Comparison of ENCODE assay signal across 8 cellular contexts in genomic region chr6:2764610-2765165, GRCh38. TPM values are rescaled to one million over a fixed set of nuclear protein-coding genes. Genes with fewer than 3 reads are reported as not detected.
DNase-seq lines count a peak whose midpoint lies in the region; ATAC-seq and TF ChIP-seq lines count a peak whose summit lies in the region.

No MANE protein-coding gene starts in this region.

- POLR2A ChIA-PET in activated CD8-positive, alpha-beta T cell treated with anti-CD3 and anti-CD28 coated beads, Interleukin-2, amount 10 ng/mL, durations not matched to agents 7 days and 5 days (lab: Charles Lee): interaction anchor here (1.1 to 1.9 kb wide), 7 partner anchors 8 to 301 kb away, joined by 3 to 7 read pairs (median 5); partner anchors contain the start of genes MYLK4 and SERPINB1

- H3K4me1 Mint-ChIP-seq in activated CD8-positive, alpha-beta T cell treated with anti-CD3 and anti-CD28 coated beads, Interleukin-2, amount 10 ng/mL, durations not matched to agents 7 days and 5 days (ENCODE audit: low read depth): peaks cover 49% of the 10 kb centered on the region
- H3K4me1 Mint-ChIP-seq in endothelial cell (ENCODE audit: unreplicated experiment): peaks cover 25% of the 10 kb centered on the region

- H3K4me3 Mint-ChIP-seq in activated CD8-positive, alpha-beta T cell treated with anti-CD3 and anti-CD28 coated beads, Interleukin-2, amount 10 ng/mL, durations not matched to agents 7 days and 5 days: peak overlapping the region; percentile 92
- H3K4me3 Mint-ChIP-seq in endothelial cell (ENCODE audit: unreplicated experiment): peak overlapping the region; percentile 93

- H3K27me3 Mint-ChIP-seq in activated CD8-positive, alpha-beta T cell treated with anti-CD3 and anti-CD28 coated beads, Interleukin-2, amount 10 ng/mL, durations not matched to agents 7 days and 5 days (ENCODE audit: low read depth): no peaks in the 10 kb centered on the region
- peaks cover 6% of the 10 kb centered on the region for H3K27me3 Mint-ChIP-seq in endothelial cell (ENCODE audit: unreplicated experiment)

- H3K4me3 ChIP-seq in mucosa of descending colon: peak overlapping the region; percentile 87

- peak overlapping the region; percentile 97 for H3K27ac Mint-ChIP-seq in activated CD8-positive, alpha-beta T cell treated with anti-CD3 and anti-CD28 coated beads, Interleukin-2, amount 10 ng/mL, durations not matched to agents 7 days and 5 days
- peak overlapping the region; percentile 98 for H3K27ac Mint-ChIP-seq in endothelial cell (ENCODE audit: unreplicated experiment)

- H3K36me3 Mint-ChIP-seq in activated CD8-positive, alpha-beta T cell treated with anti-CD3 and anti-CD28 coated beads, Interleukin-2, amount 10 ng/mL, durations not matched to agents 7 days and 5 days (ENCODE audit: low read depth): peaks cover 25% of the 10 kb centered on the region
- H3K36me3 Mint-ChIP-seq in endothelial cell (ENCODE audit: low read depth, unreplicated experiment): peaks cover 6% of the 10 kb centered on the region

- CTCF ChIA-PET in activated CD8-positive, alpha-beta T cell treated with anti-CD3 and anti-CD28 coated beads, Interleukin-2, amount 10 ng/mL, durations not matched to agents 7 days and 5 days (lab: Charles Lee): interaction anchor here (0.7 to 2.6 kb wide), 4 partner anchors 14 to 225 kb away, joined by 3 to 14 read pairs (median 5); partner anchors contain the start of gene MYLK4

- peak; percentile 5 for ATAC-seq in HG03378 (IDR thresholded peaks at IDR 0.05; ENCODE audit: unreplicated experiment)
- peak; percentile 75 for ATAC-seq in activated CD8-positive, alpha-beta T cell treated with anti-CD3 and anti-CD28 coated beads, Interleukin-2, amount 10 ng/mL, durations not matched to agents 7 days and 5 days
- ATAC-seq in mucosa of descending colon: peak; percentile 41

- H3K27ac ChIP-seq in C4-2B: peak overlapping the region; percentile 92

- TF ChIP-seq CTCF in C4-2B (conservative IDR thresholded peaks at IDR 0.05) (no peak), endothelial cell (IDR thresholded peaks at IDR 0.05; ENCODE audit: unreplicated experiment) (no peak), mucosa of descending colon (IDR thresholded peaks at IDR 0.05) (no peak)

- peaks cover 23% of the 10 kb centered on the region for H3K4me1 ChIP-seq in mucosa of descending colon (ENCODE audit: low read depth)

- DNase-seq in GM19238 (ENCODE audit: insufficient read length, low spot score) (peak; percentile 25), NCI-H82 (lab: John Stamatoyannopoulos, UW) (peak; percentile 72), endothelial cell (ENCODE audit: low spot score) (peak; percentile 38), mucosa of descending colon (peak; percentile 71 to 76 (median 73))
- peak; percentile 76 for DNase-seq in activated CD8-positive, alpha-beta T cell treated with anti-CD3 and anti-CD28 coated beads, Interleukin-2, amount 10 ng/mL, durations not matched to agents 7 days and 5 days
- DNase-seq in stimulated activated CD8-positive, alpha-beta memory T cell treated with anti-CD3 and anti-CD28 coated beads, Interleukin-7, amount 100 ng/mL, for 4 hours (ENCODE audit: low read depth in 2 of 2): peak; percentile 46 to 50

- no peaks in the 10 kb centered on the region for H3K36me3 ChIP-seq in mucosa of descending colon (ENCODE audit: low read depth)

- no peaks in the 10 kb centered on the region for H3K9me3 ChIP-seq in mucosa of descending colon

- no peaks in the 10 kb centered on the region for H3K9me3 Mint-ChIP-seq in activated CD8-positive, alpha-beta T cell treated with anti-CD3 and anti-CD28 coated beads, Interleukin-2, amount 10 ng/mL, durations not matched to agents 7 days and 5 days (ENCODE audit: insufficient read depth)
- H3K9me3 Mint-ChIP-seq in endothelial cell (ENCODE audit: unreplicated experiment): no peaks in the 10 kb centered on the region

- intact Hi-C loops in mucosa of descending colon (cut with DNase I, micrococcal nuclease): no loop called here

RNA-seq across cellular contexts. Expression of gene WRNIP1, which starts 0.5 kb away (rescaled TPM):
- 10 to 100 TPM; 48.2 to 49.6 TPM for total RNA-seq in activated CD8-positive, alpha-beta T cell treated with anti-CD3 and anti-CD28 coated beads, Interleukin-2, amount 10 ng/mL, durations not matched to agents 7 days and 5 days
- 48.6 TPM for total RNA-seq in endothelial cell (ENCODE audit: unreplicated experiment)
- total RNA-seq in mucosa of descending colon: 10 to 100 TPM; 39.0 to 41.1 (median 39.7) TPM

RNA-seq across cellular contexts. Expression of gene MYLK4, which starts 14.0 kb away (rescaled TPM):
- total RNA-seq in activated CD8-positive, alpha-beta T cell treated with anti-CD3 and anti-CD28 coated beads, Interleukin-2, amount 10 ng/mL, durations not matched to agents 7 days and 5 days: under 1 TPM; 0.13 to 0.26 TPM
- total RNA-seq in endothelial cell (ENCODE audit: unreplicated experiment) (0.97 TPM), mucosa of descending colon (under 1 TPM; 0.41 to 0.82 (median 0.43) TPM)

Comparison
In these comparisons a context has a peak if more than half of its experiments do, and no peak if none do; other contexts are left out.
1. Peak in every context shown above with its lines: DNase-seq, ATAC-seq, H3K4me3 ChIP-seq and H3K27ac ChIP-seq.
2. DNase-seq: peak in every context shown above with its lines; median percentile 76 in activated CD8-positive, alpha-beta T cell treated with anti-CD3 and anti-CD28 coated beads, Interleukin-2, amount 10 ng/mL, durations not matched to agents 7 days and 5 days; 73 in mucosa of descending colon; 72 in NCI-H82; 48 in stimulated activated CD8-positive, alpha-beta memory T cell treated with anti-CD3 and anti-CD28 coated beads, Interleukin-7, amount 100 ng/mL, for 4 hours; 38 in endothelial cell; 25 in GM19238.
3. ATAC-seq: peak in every context shown above with its lines; median percentile 75 in activated CD8-positive, alpha-beta T cell treated with anti-CD3 and anti-CD28 coated beads, Interleukin-2, amount 10 ng/mL, durations not matched to agents 7 days and 5 days; 41 in mucosa of descending colon; 5 in HG03378.